8 cellular contexts compared by ENCODE assay signal in the genomic region with DNA sequence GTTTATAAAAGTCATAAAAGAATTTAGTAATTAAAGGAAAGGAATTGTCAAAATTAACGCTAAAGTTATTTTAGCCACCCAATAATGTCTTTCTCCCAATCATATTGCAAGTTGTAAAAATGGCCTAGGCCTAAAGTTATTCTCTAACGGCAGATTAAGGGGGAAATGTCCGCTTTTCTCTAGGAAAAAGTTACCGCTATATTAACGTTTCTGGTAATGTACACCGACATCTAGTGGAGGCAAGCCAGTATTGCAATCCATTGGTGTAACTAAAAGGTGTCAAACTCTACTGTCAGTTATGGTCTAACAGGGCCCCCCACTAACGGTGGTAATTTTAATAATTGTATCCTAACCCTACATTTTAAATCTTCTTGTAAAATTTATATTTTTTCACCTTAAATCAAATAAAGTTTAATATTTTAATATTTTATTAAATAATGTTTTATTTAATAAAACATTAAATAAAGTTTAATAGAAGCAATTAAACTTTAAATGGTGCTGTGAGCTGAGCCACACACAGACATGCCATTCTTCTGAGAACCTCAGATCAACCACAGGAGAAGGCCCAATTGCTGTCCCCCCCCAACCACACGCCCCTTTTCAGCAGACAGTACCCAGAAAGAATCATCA. TPM values are rescaled to one million over a fixed set of nuclear protein-coding genes. Genes with fewer than 3 reads are reported as not detected.
DNase-seq lines count a peak whose midpoint lies in the region; ATAC-seq and TF ChIP-seq lines count a peak whose summit lies in the region.

No MANE protein-coding gene starts in this region.

- no peaks in the 10 kb centered on the region for H3K36me3 Mint-ChIP-seq in MCF 10A (ENCODE audit: insufficient read depth, unreplicated experiment)

- TF ChIP-seq CTCF in MCF 10A (IDR thresholded peaks at IDR 0.05; ENCODE audit: unreplicated experiment) (peak; percentile 79), right lobe of liver (IDR thresholded peaks at IDR 0.05) (peak; percentile 48 to 67 (median 62))

- no peak overlapping the region for H3K27ac ChIP-seq in right lobe of liver

- ATAC-seq in SK-N-SH treated with all-trans-retinoic acid at 6 μM for 48 hours (peak; percentile 38; the same call in 1 of the 3 replicates), right lobe of liver (peak in 2 of 4 donors; percentile 42 to 55), HG02981 (IDR thresholded peaks at IDR 0.05; ENCODE audit: unreplicated experiment) (no peak), GM19467 (IDR thresholded peaks at IDR 0.05; ENCODE audit: unreplicated experiment) (no peak)

- H3K9me3 ChIP-seq in right lobe of liver: no peaks in the 10 kb centered on the region

- BruUV-seq in MCF 10A (replicated peaks; lab: Mats Ljungman, UMichigan): no TSS peak

- H3K4me1 ChIP-seq in right lobe of liver: no peaks in the 10 kb centered on the region

- 18% methylated on average over 7 of the region's 8 CpGs for WGBS in right lobe of liver (ENCODE audit: insufficient coverage, low coverage, low lambda C conversion rate, missing lambda C conversion rate)

- POLR2A ChIA-PET in MCF 10A (lab: Yijun Ruan, JAX): no interaction called here

- no peaks in the 10 kb centered on the region for H3K4me1 Mint-ChIP-seq in MCF 10A (ENCODE audit: insufficient read depth, unreplicated experiment)

- no peaks in the 10 kb centered on the region for H3K36me3 ChIP-seq in right lobe of liver

- H3K27me3 ChIP-seq in right lobe of liver: no peaks in the 10 kb centered on the region

- CTCF ChIA-PET in MCF 10A (lab: Yijun Ruan, JAX): interaction anchor here (0.7 to 2.0 kb wide), 8 partner anchors 16 to 274 kb away, joined by 3 to 13 read pairs (median 4); no protein-coding TSS in a partner anchor

- TF ChIP-seq POLR2A in right lobe of liver (IDR thresholded peaks at IDR 0.05): no peak

- intact Hi-C loops in MCF 10A (cut with micrococcal nuclease) (loop anchor here (1.0 to 5.0 kb wide), 2 partner anchors 98 to 274 kb away; no protein-coding TSS in a partner anchor), right lobe of liver (cut with DNase I) (no loop called here)

- no peak overlapping the region for H3K4me3 ChIP-seq in right lobe of liver

- peaks cover 14% of the 10 kb centered on the region for H3K9me3 Mint-ChIP-seq in MCF 10A (ENCODE audit: unreplicated experiment)

- no peak overlapping the region for H3K4me3 Mint-ChIP-seq in MCF 10A (ENCODE audit: unreplicated experiment)

- H3K27me3 Mint-ChIP-seq in MCF 10A (ENCODE audit: insufficient read depth, unreplicated experiment): no peaks in the 10 kb centered on the region

- H3K27ac Mint-ChIP-seq in MCF 10A (ENCODE audit: low read depth, unreplicated experiment): no peak overlapping the region

- DNase-seq in DMS 273 treated with DMSO at 0.1 percent for 48 hours (lab: John Stamatoyannopoulos, UW): peak; percentile 19
- peak; percentile 35 to 43 for DNase-seq in Kasumi-1 (lab: John Stamatoyannopoulos, UW)
- peak; percentile 49 for DNase-seq in MCF 10A (ENCODE audit: unreplicated experiment)
- DNase-seq in right lobe of liver: no peak
- peak; percentile 3 to 34 for DNase-seq in stimulated activated CD8-positive, alpha-beta memory T cell treated with anti-CD3 and anti-CD28 coated beads, Interleukin-7, amount 100 ng/mL, for 4 hours (ENCODE audit: low read depth in 2 of 2)

TF ChIP-seq in SK-N-SH treated with all-trans-retinoic acid at 6 μM for 48 hours, 23 proteins besides CTCF, POLR2A, EP300 and RAD21:
- TF ChIP-seq ZNF565 (CRISPR knock-in tag; conservative IDR thresholded peaks at IDR 0.05; ENCODE audit: low read depth): no peak
- no peak for TF ChIP-seq ZFP3 (CRISPR knock-in tag; IDR thresholded peaks at IDR 0.05)

RNA-seq across cellular contexts. Expression of a gene that starts 35.9 kb away (rescaled TPM):
- 6.2 and 8.1 TPM in 2 replicates for total RNA-seq in MCF 10A (2022)
- total RNA-seq in right lobe of liver: 1 to 10 TPM; 2.3 to 7.9 (median 3.7) TPM

RNA-seq across cellular contexts. Expression of a gene that starts 42.8 kb away (rescaled TPM):
- total RNA-seq in MCF 10A (2022) (not detected in 2 replicates), right lobe of liver (1 to 10 TPM in 4 of 6 experiments, under 1 TPM in 2; 0.80 to 2.8 (median 1.5) TPM)

RNA-seq across cellular contexts. Expression of a gene that starts 53.6 kb away (rescaled TPM):
- 1.8 and 2.8 TPM in 2 replicates for total RNA-seq in MCF 10A (2022)
- 1 to 10 TPM in 3 of 6 experiments, under 1 TPM in 3; 0.50 to 2.9 (median 1.3) TPM for total RNA-seq in right lobe of liver

Comparison
In these comparisons a context has a peak if more than half of its experiments do, and no peak if none do; other contexts are left out.
1. DNase-seq: peak in DMS 273 treated with DMSO at 0.1 percent for 48 hours (single experiment), Kasumi-1 (2 of 2), MCF 10A (single experiment) and stimulated activated CD8-positive, alpha-beta memory T cell treated with anti-CD3 and anti-CD28 coated beads, Interleukin-7, amount 100 ng/mL, for 4 hours (2 of 2); none in right lobe of liver (0 of 3).